In genomic region chrX:30693999-30694650, GRCh38 we compare ENCODE assay signal across 26 cellular contexts.
"Had no signal": no experiment of that assay in that cellular context is flagged by ENCODE, and none has a peak within 500 bp of the region (broad histone marks: within the 10 kb centered on the region; RNA-seq: fewer than 3 reads in every experiment).

No MANE protein-coding gene starts in this region.

- H3K4me1 ChIP-seq: esophagus squamous epithelium, heart right ventricle, neural progenitor cell, prostate gland, sigmoid colon, spleen, tibial nerve, upper lobe of right lung, uterus had no signal

- H3K4me3 ChIP-seq: coronary artery, esophagus squamous epithelium, heart right ventricle, neural progenitor cell, prostate gland, right atrium auricular region, sigmoid colon, spleen, thoracic aorta, tibial nerve, upper lobe of right lung, uterus had no signal

- ATAC-seq: effector memory CD8-positive, alpha-beta T cell; heart right ventricle; naive thymus-derived CD4-positive, alpha-beta T cell; stimulated activated memory B cell treated with anti-CD40 and anti-IgM and Interleukin-4, amounts not matched to agents 10 μg/mL and 1 μg/mL and 100 μg/mL, for 72 hours; stimulated activated naive CD8-positive, alpha-beta T cell treated with anti-CD3 and anti-CD28 coated beads, Interleukin-15, Interleukin-2, amounts not matched to agents 100 U/mL and 50 U/mL, for 24 hours; upper lobe of right lung had no signal

- H3K27ac ChIP-seq: coronary artery, esophagus squamous epithelium, heart right ventricle, neural progenitor cell, prostate gland, right atrium auricular region, sigmoid colon, spleen, thoracic aorta, tibial nerve, upper lobe of right lung, uterus had no signal

- H3K27ac Mint-ChIP-seq: effector memory CD8-positive, alpha-beta T cell; mesothelial cell of epicardium; naive thymus-derived CD4-positive, alpha-beta T cell; nephron; neural progenitor cell; stimulated activated memory B cell treated with anti-CD40 and anti-IgM and Interleukin-4, amounts not matched to agents 10 μg/mL and 1 μg/mL and 100 μg/mL, for 72 hours had no signal

- DNase-seq: effector memory CD8-positive, alpha-beta T cell; erythroblast; esophagus squamous epithelium; foreskin melanocyte; glutamatergic neuron; heart right ventricle; hippocampal formation; kidney glomerular epithelial cell; mesenchymal stem cell; naive thymus-derived CD4-positive, alpha-beta T cell; nucleus accumbens; sigmoid colon; spleen; stimulated activated CD4-positive, alpha-beta T cell treated with anti-CD3 and anti-CD28 coated beads, Interleukin-4, amount 100 ng/mL, for 4 hours; stimulated activated naive CD8-positive, alpha-beta T cell treated with anti-CD3 and anti-CD28 coated beads, Interleukin-15, Interleukin-2, amounts not matched to agents 100 U/mL and 50 U/mL, for 24 hours; upper lobe of right lung; uterus had no signal

- H3K36me3 ChIP-seq: neural progenitor cell, prostate gland, right atrium auricular region, tibial nerve, upper lobe of right lung, uterus had no signal

- H3K27me3 ChIP-seq: esophagus squamous epithelium, neural progenitor cell, right atrium auricular region, sigmoid colon, spleen, tibial nerve, upper lobe of right lung, uterus had no signal

- H3K4me3 Mint-ChIP-seq: effector memory CD8-positive, alpha-beta T cell; mesothelial cell of epicardium; naive thymus-derived CD4-positive, alpha-beta T cell; nephron; neural progenitor cell; stimulated activated memory B cell treated with anti-CD40 and anti-IgM and Interleukin-4, amounts not matched to agents 10 μg/mL and 1 μg/mL and 100 μg/mL, for 72 hours had no signal

- H3K27me3 Mint-ChIP-seq: effector memory CD8-positive, alpha-beta T cell; naive thymus-derived CD4-positive, alpha-beta T cell; stimulated activated memory B cell treated with anti-CD40 and anti-IgM and Interleukin-4, amounts not matched to agents 10 μg/mL and 1 μg/mL and 100 μg/mL, for 72 hours had no signal

- H3K4me1 Mint-ChIP-seq: nephron; stimulated activated memory B cell treated with anti-CD40 and anti-IgM and Interleukin-4, amounts not matched to agents 10 μg/mL and 1 μg/mL and 100 μg/mL, for 72 hours had no signal

- H3K9me3 Mint-ChIP-seq: effector memory CD8-positive, alpha-beta T cell; mesothelial cell of epicardium; naive thymus-derived CD4-positive, alpha-beta T cell; nephron; neural progenitor cell; stimulated activated memory B cell treated with anti-CD40 and anti-IgM and Interleukin-4, amounts not matched to agents 10 μg/mL and 1 μg/mL and 100 μg/mL, for 72 hours had no signal

- H3K9me3 ChIP-seq: esophagus squamous epithelium, heart right ventricle, prostate gland, right atrium auricular region, sigmoid colon, spleen, thoracic aorta, tibial nerve, upper lobe of right lung, uterus had no signal
